Comparison of ENCODE assay signal across 7 cellular contexts in genomic region chr1:59290173-59290954, GRCh38. TPM values are rescaled to one million over a fixed set of nuclear protein-coding genes. Genes with fewer than 3 reads are reported as not detected.
A peak's percentile ranks its signal among the peaks of the same experiment; 100 is the strongest.
DNase-seq lines count a peak whose midpoint lies in the region; ATAC-seq, FAIRE-seq and TF ChIP-seq lines count a peak whose summit lies in the region.

No MANE protein-coding gene starts in this region.

- H3K36me3 ChIP-seq in small intestine (ENCODE audit: control insufficient read depth in 2 of 2, insufficient read depth in 2 of 2, low read length in 2 of 2): no peaks in the 10 kb centered on the region

- 79 to 87% (median 82%) methylated on average over 9 of the region's 9 CpGs for WGBS in small intestine, 3 donors

- no peaks in the 10 kb centered on the region for H3K9me3 ChIP-seq in small intestine (ENCODE audit: control insufficient read depth, low read depth)

- H3K27ac ChIP-seq in small intestine (ENCODE audit: low read depth in 1 of 2, low read length in 1 of 2): no peak overlapping the region

- FAIRE-seq in small intestine (lab: Jason Lieb, UNC): no peak

- peaks cover 4% of the 10 kb centered on the region for H3K36me3 Mint-ChIP-seq in activated T-helper 1 cell treated with anti-CD3 and anti-CD28 coated beads, Interleukin-12 subunit alpha, Interleukin-12 subunit beta, Interleukin-2, Interleukin-4 antibody, amounts not matched to agents 30 ng/mL and 10 ng/mL and 1 ng/mL, durations not matched to agents 14 hours and 24 hours and 36 hours (ENCODE audit: low read depth)

- H3K27me3 ChIP-seq in small intestine (ENCODE audit: control insufficient read depth in 2 of 2, insufficient read depth in 2 of 2, low read length in 2 of 2): no peaks in the 10 kb centered on the region

- H3K4me1 ChIP-seq in small intestine (ENCODE audit: control insufficient read depth in 2 of 2, insufficient read depth in 1 of 2, low read depth in 1 of 2, low read length in 1 of 2): peaks cover 0 to 2% of the 10 kb centered on the region in 2 donors

- TF ChIP-seq CTCF in GM12864 (IDR thresholded peaks at IDR 0.05; ENCODE audit: low read depth, low read length, missing control alignments) (peak; percentile 69), fibroblast of mammary gland (conservative IDR thresholded peaks at IDR 0.05; ENCODE audit: control insufficient read depth, insufficient read depth, low read depth, low read length) (peak; percentile 51)

- no peaks in the 10 kb centered on the region for H3K9me3 Mint-ChIP-seq in activated T-helper 1 cell treated with anti-CD3 and anti-CD28 coated beads, Interleukin-12 subunit alpha, Interleukin-12 subunit beta, Interleukin-2, Interleukin-4 antibody, amounts not matched to agents 30 ng/mL and 10 ng/mL and 1 ng/mL, durations not matched to agents 14 hours and 24 hours and 36 hours

- peak; percentile 71 for ATAC-seq in GM19468 (IDR thresholded peaks at IDR 0.05; ENCODE audit: extremely low read depth, unreplicated experiment)
- ATAC-seq in HG03460 (IDR thresholded peaks at IDR 0.05; ENCODE audit: unreplicated experiment): peak; percentile 81

- intact Hi-C loops in activated T-helper 1 cell treated with anti-CD3 and anti-CD28 coated beads, Interleukin-12 subunit alpha, Interleukin-12 subunit beta, Interleukin-2, Interleukin-4 antibody, amounts not matched to agents 30 ng/mL and 10 ng/mL and 1 ng/mL, durations not matched to agents 14 hours and 24 hours and 36 hours (cut with micrococcal nuclease): no loop called here

- no peak overlapping the region for H3K27ac Mint-ChIP-seq in activated T-helper 1 cell treated with anti-CD3 and anti-CD28 coated beads, Interleukin-12 subunit alpha, Interleukin-12 subunit beta, Interleukin-2, Interleukin-4 antibody, amounts not matched to agents 30 ng/mL and 10 ng/mL and 1 ng/mL, durations not matched to agents 14 hours and 24 hours and 36 hours

- H3K27me3 Mint-ChIP-seq in activated T-helper 1 cell treated with anti-CD3 and anti-CD28 coated beads, Interleukin-12 subunit alpha, Interleukin-12 subunit beta, Interleukin-2, Interleukin-4 antibody, amounts not matched to agents 30 ng/mL and 10 ng/mL and 1 ng/mL, durations not matched to agents 14 hours and 24 hours and 36 hours (ENCODE audit: insufficient read depth): peaks cover 10% of the 10 kb centered on the region

- DNase-seq in GM12864 (ENCODE audit: low read depth) (no peak), RPMI7951 (ENCODE audit: low read depth) (peak; percentile 84), fibroblast of mammary gland (ENCODE audit: low read depth) (peak; percentile 71), small intestine (peak; percentile 54)
- DNase-seq in activated T-helper 1 cell treated with anti-CD3 and anti-CD28 coated beads, Interleukin-12 subunit alpha, Interleukin-12 subunit beta, Interleukin-2, Interleukin-4 antibody, amounts not matched to agents 30 ng/mL and 10 ng/mL and 1 ng/mL, durations not matched to agents 14 hours and 24 hours and 36 hours (ENCODE audit: low spot score): no peak

- no peak overlapping the region for H3K4me3 ChIP-seq in GM12864 (ENCODE audit: low read depth, low read length)
- no peak overlapping the region for H3K4me3 ChIP-seq in fibroblast of mammary gland (ENCODE audit: control insufficient read depth, low read depth, low read length)
- no peak overlapping the region for H3K4me3 ChIP-seq in small intestine (ENCODE audit: low read depth in 1 of 2, low read length in 2 of 2)

- peaks cover 46% of the 10 kb centered on the region for H3K4me1 Mint-ChIP-seq in activated T-helper 1 cell treated with anti-CD3 and anti-CD28 coated beads, Interleukin-12 subunit alpha, Interleukin-12 subunit beta, Interleukin-2, Interleukin-4 antibody, amounts not matched to agents 30 ng/mL and 10 ng/mL and 1 ng/mL, durations not matched to agents 14 hours and 24 hours and 36 hours (ENCODE audit: low read depth)

- no peak overlapping the region for H3K4me3 Mint-ChIP-seq in activated T-helper 1 cell treated with anti-CD3 and anti-CD28 coated beads, Interleukin-12 subunit alpha, Interleukin-12 subunit beta, Interleukin-2, Interleukin-4 antibody, amounts not matched to agents 30 ng/mL and 10 ng/mL and 1 ng/mL, durations not matched to agents 14 hours and 24 hours and 36 hours

RNA-seq across cellular contexts. Expression of gene FGGY, which starts 6.5 kb away (rescaled TPM):
- 6.8 and 7.2 TPM in 2 replicates for total RNA-seq in RPMI7951 (2014; rRNA removed; shearing (Covaris generic))
- 10 to 100 TPM; 12.3 to 16.5 (median 13.6) TPM for polyA plus RNA-seq in small intestine
- total RNA-seq in activated T-helper 1 cell treated with anti-CD3 and anti-CD28 coated beads, Interleukin-12 subunit alpha, Interleukin-12 subunit beta, Interleukin-2, Interleukin-4 antibody, amounts not matched to agents 30 ng/mL and 10 ng/mL and 1 ng/mL, durations not matched to agents 14 hours and 24 hours and 36 hours: 7.1 and 8.2 TPM in 2 replicates

Comparison
In these comparisons a context has a peak if more than half of its experiments do, and no peak if none do; other contexts are left out.
1. DNase-seq: peak in RPMI7951 (single experiment), fibroblast of mammary gland (single experiment) and small intestine (single experiment); none in GM12864 (single experiment) and activated T-helper 1 cell treated with anti-CD3 and anti-CD28 coated beads, Interleukin-12 subunit alpha, Interleukin-12 subunit beta, Interleukin-2, Interleukin-4 antibody, amounts not matched to agents 30 ng/mL and 10 ng/mL and 1 ng/mL, durations not matched to agents 14 hours and 24 hours and 36 hours (single experiment).